Comparison of ENCODE assay signal across 1 cellular context in the genomic region with DNA sequence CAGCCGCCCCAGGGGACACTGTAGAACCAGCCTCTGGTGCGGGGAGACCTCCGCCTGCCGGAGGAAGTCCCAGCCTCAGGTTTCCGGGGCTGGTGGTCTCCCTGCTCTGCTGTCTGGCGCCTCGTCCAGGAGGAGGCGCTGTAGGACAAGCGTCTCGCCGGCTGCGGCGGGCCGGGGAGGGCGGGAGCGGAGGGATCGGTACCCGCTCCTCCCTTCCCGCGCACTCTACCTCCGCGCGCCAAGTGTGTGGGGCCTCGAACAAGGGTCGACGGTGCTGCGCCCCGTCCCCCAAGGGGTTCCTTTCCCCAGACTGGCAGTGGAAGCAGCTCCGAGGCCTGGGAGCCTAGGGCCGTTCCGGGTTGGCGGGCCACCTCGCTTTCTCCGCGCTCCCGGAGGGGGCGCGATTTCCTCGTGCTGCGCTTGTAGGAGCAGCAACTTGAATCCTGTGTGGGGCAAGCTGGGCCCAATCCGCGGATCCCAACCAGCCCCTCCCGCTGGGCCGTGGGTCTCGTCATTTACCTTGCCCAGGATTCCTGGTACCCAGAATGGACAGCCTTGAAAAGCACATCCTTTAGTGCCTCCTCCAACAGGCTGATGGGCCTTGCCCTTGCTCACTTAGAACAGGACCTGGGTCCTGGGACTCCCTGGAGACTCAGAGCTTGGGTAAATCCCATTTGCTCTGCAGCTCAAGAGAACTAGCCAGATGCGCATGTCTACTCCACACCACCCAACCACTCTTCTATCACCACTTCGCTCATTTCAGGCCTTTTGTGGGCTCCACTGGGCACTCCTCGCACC.
TF ChIP-seq lines count a peak whose summit lies in the region.

No MANE protein-coding gene starts in this region.

TF ChIP-seq in HepG2, 621 proteins besides CTCF, POLR2A, EP300 and RAD21 (continued from another document and continues in another):
- TF ChIP-seq ZNF407 (CRISPR knock-in tag; IDR thresholded peaks at IDR 0.05; ENCODE audit: not compliant biosample characterization) = peak; percentile 95
- TF ChIP-seq, protein P1, sequence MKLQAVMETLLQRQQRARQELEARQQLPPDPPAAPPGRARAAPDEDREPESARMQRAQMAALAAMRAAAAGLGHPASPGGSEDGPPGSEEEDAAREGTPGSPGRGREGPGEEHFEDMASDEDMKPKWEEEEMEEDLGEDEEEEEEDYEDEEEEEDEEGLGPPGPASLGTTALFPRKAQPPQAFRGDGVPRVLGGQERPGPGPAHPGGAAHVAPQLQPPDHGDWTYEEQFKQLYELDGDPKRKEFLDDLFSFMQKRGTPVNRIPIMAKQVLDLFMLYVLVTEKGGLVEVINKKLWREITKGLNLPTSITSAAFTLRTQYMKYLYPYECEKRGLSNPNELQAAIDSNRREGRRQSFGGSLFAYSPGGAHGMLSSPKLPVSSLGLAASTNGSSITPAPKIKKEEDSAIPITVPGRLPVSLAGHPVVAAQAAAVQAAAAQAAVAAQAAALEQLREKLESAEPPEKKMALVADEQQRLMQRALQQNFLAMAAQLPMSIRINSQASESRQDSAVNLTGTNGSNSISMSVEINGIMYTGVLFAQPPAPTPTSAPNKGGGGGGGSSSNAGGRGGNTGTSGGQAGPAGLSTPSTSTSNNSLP (IDR thresholded peaks at IDR 0.05; ENCODE audit: low read depth, low read length) = no peak; the same call in 1 of the 2 replicates
- TF ChIP-seq ZNF709 (CRISPR knock-in tag; IDR thresholded peaks at IDR 0.05) = peak; percentile 83
- no peak for TF ChIP-seq HNRNPK (IDR thresholded peaks at IDR 0.05; ENCODE audit: low read depth, low read length, poor library complexity, severe bottlenecking)
- TF ChIP-seq, protein P2, sequence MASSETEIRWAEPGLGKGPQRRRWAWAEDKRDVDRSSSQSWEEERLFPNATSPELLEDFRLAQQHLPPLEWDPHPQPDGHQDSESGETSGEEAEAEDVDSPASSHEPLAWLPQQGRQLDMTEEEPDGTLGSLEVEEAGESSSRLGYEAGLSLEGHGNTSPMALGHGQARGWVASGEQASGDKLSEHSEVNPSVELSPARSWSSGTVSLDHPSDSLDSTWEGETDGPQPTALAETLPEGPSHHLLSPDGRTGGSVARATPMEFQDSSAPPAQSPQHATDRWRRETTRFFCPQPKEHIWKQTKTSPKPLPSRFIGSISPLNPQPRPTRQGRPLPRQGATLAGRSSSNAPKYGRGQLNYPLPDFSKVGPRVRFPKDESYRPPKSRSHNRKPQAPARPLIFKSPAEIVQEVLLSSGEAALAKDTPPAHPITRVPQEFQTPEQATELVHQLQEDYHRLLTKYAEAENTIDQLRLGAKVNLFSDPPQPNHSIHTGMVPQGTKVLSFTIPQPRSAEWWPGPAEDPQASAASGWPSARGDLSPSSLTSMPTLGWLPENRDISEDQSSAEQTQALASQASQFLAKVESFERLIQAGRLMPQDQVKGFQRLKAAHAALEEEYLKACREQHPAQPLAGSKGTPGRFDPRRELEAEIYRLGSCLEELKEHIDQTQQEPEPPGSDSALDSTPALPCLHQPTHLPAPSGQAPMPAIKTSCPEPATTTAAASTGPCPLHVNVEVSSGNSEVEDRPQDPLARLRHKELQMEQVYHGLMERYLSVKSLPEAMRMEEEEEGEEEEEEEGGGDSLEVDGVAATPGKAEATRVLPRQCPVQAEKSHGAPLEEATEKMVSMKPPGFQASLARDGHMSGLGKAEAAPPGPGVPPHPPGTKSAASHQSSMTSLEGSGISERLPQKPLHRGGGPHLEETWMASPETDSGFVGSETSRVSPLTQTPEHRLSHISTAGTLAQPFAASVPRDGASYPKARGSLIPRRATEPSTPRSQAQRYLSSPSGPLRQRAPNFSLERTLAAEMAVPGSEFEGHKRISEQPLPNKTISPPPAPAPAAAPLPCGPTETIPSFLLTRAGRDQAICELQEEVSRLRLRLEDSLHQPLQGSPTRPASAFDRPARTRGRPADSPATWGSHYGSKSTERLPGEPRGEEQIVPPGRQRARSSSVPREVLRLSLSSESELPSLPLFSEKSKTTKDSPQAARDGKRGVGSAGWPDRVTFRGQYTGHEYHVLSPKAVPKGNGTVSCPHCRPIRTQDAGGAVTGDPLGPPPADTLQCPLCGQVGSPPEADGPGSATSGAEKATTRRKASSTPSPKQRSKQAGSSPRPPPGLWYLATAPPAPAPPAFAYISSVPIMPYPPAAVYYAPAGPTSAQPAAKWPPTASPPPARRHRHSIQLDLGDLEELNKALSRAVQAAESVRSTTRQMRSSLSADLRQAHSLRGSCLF (CRISPR knock-in tag; IDR thresholded peaks at IDR 0.05; ENCODE audit: borderline replicate concordance) = no peak
- TF ChIP-seq STAG1 (CRISPR knock-in tag; IDR thresholded peaks at IDR 0.05) = peak; percentile 99
- TF ChIP-seq RXRB (CRISPR knock-in tag; IDR thresholded peaks at IDR 0.05; ENCODE audit: borderline replicate concordance) = peak; percentile 57; the same call in 1 of the 2 replicates
- 0 out of 2 replicates have a peak, but pooled peaks have one; percentile 70 for TF ChIP-seq PCBP1 (IDR thresholded peaks at IDR 0.05; ENCODE audit: borderline replicate concordance, low read depth, low read length)
- peak; percentile 84 for TF ChIP-seq ZBED4 (CRISPR knock-in tag; IDR thresholded peaks at IDR 0.05; ENCODE audit: borderline replicate concordance)
- peak; percentile 70 for TF ChIP-seq HNRNPLL (IDR thresholded peaks at IDR 0.05; ENCODE audit: low read depth, low read length, poor library complexity, severe bottlenecking)
- peak; percentile 91; the same call in 1 of the 2 replicates for TF ChIP-seq ZNF598 (CRISPR knock-in tag; IDR thresholded peaks at IDR 0.05; ENCODE audit: borderline replicate concordance)
- 0 out of 2 replicates have a peak, but pooled peaks have one; percentile 59 for TF ChIP-seq ZNF354B (CRISPR knock-in tag; IDR thresholded peaks at IDR 0.05)
- TF ChIP-seq U2AF1 (optimal IDR thresholded peaks at IDR 0.05; ENCODE audit: low read depth, low read length) = no peak
- TF ChIP-seq ZSCAN21 (CRISPR knock-in tag; IDR thresholded peaks at IDR 0.05; ENCODE audit: borderline replicate concordance) = peak; percentile 78; the same call in 1 of the 2 replicates
- TF ChIP-seq ETV5 (CRISPR knock-in tag; IDR thresholded peaks at IDR 0.05; ENCODE audit: borderline replicate concordance) = peak; percentile 55
- TF ChIP-seq ZNF275 (CRISPR knock-in tag; IDR thresholded peaks at IDR 0.05; ENCODE audit: borderline replicate concordance) = no peak; the same call in 1 of the 2 replicates
- TF ChIP-seq ZNF432 (CRISPR knock-in tag; IDR thresholded peaks at IDR 0.05; ENCODE audit: borderline replicate concordance) = no peak
- peak; percentile 71 for TF ChIP-seq ZNF230 (CRISPR knock-in tag; IDR thresholded peaks at IDR 0.05)
- TF ChIP-seq ZFP90 (CRISPR knock-in tag; IDR thresholded peaks at IDR 0.05; ENCODE audit: borderline replicate concordance) = no peak
- TF ChIP-seq TGIF2 (CRISPR knock-in tag; IDR thresholded peaks at IDR 0.05) = 0 out of 2 replicates have a peak, but pooled peaks have one; percentile 47
- no peak for TF ChIP-seq KDM6A (CRISPR knock-in tag; IDR thresholded peaks at IDR 0.05; ENCODE audit: low read depth)
- TF ChIP-seq ZNF772 (CRISPR knock-in tag; IDR thresholded peaks at IDR 0.05) = peak; percentile 93
- no peak for TF ChIP-seq ZBTB1 (CRISPR knock-in tag; IDR thresholded peaks at IDR 0.05; ENCODE audit: borderline replicate concordance)
- peak; percentile 74; the same call in 1 of the 2 replicates for TF ChIP-seq THAP9 (CRISPR knock-in tag; IDR thresholded peaks at IDR 0.05; ENCODE audit: borderline replicate concordance)
- TF ChIP-seq ZEB1 (IDR thresholded peaks at IDR 0.05; ENCODE audit: insufficient replicate concordance, low read depth) = peak; percentile 71
- TF ChIP-seq SMC3 (IDR thresholded peaks at IDR 0.05; ENCODE audit: low read length) = peak; percentile 75
